Comparison of ENCODE assay signal across 2 cellular contexts in the genomic region with DNA sequence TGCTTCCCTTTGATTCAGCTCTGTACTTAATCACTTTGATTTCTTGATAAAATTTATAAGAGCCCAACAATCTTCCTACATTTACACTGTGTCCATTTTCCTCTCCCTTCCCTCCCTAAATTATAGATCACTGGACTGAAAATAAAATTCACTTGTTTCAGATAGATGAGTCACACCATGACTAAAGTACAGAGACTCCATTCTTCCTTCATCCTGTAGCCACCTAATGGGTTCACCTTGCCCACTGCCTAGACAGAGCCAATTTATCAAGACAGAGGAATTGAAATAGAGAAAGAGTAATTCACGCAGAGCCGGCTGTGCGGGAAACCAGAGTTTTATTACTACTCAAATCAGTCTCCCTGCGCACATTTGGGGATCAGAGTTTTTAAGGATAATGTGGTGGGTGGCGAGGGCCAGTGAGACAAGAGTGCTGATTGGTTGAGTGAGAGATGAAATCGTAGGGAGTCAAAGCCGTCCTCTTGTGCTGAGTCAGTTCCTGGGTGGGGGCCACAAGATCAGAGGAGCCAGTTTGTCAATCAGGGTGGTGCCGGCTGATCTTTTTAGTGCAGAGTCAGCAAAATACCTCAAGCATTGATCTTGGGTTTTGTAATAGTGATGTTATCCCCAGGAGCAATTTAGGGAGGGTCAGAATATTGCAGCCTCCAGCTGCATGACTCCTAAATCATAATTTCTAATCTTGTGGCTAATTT.
TF ChIP-seq lines count a peak whose summit lies in the region.

No MANE protein-coding gene starts in this region.

TF ChIP-seq in IMR-90, 13 proteins besides CTCF, POLR2A, EP300 and RAD21:
- TF ChIP-seq MAFK (IDR thresholded peaks at IDR 0.05; ENCODE audit: low read depth, low read length) (peak; percentile 96), CEBPB (IDR thresholded peaks at IDR 0.05; ENCODE audit: low read depth, low read length) (no peak), CHD1 (IDR thresholded peaks at IDR 0.05; ENCODE audit: low read depth, low read length) (no peak)
- TF ChIP-seq, protein P1, sequence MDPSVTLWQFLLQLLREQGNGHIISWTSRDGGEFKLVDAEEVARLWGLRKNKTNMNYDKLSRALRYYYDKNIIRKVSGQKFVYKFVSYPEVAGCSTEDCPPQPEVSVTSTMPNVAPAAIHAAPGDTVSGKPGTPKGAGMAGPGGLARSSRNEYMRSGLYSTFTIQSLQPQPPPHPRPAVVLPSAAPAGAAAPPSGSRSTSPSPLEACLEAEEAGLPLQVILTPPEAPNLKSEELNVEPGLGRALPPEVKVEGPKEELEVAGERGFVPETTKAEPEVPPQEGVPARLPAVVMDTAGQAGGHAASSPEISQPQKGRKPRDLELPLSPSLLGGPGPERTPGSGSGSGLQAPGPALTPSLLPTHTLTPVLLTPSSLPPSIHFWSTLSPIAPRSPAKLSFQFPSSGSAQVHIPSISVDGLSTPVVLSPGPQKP (IDR thresholded peaks at IDR 0.05; ENCODE audit: borderline replicate concordance, low read depth, low read length): no peak
TF ChIP-seq in IMR-90: peak in this region for 1.

TF ChIP-seq in K562, 482 proteins besides CTCF, POLR2A, EP300 and RAD21 (continues in another document):
- TF ChIP-seq MAZ (CRISPR knock-in tag; conservative IDR thresholded peaks at IDR 0.05 in 1 of 2, IDR thresholded peaks at IDR 0.05 in 1 of 2): peak in 1 of 2 experiments; percentile 77; a peak in 2 of 4 replicates
- peak; percentile 80 for TF ChIP-seq NFE2 (IDR thresholded peaks at IDR 0.05; ENCODE audit: low read depth)
- TF ChIP-seq FIP1L1 (IDR thresholded peaks at IDR 0.05; ENCODE audit: low read depth, low read length, poor library complexity, severe bottlenecking): no peak
- no peak for TF ChIP-seq RHOXF2B (CRISPR knock-in tag; conservative IDR thresholded peaks at IDR 0.05)
- TF ChIP-seq C11orf30 (IDR thresholded peaks at IDR 0.05; ENCODE audit: low read depth): peak; percentile 99
- no peak for TF ChIP-seq ZNF696 (CRISPR knock-in tag; conservative IDR thresholded peaks at IDR 0.05)
- TF ChIP-seq, protein P2, sequence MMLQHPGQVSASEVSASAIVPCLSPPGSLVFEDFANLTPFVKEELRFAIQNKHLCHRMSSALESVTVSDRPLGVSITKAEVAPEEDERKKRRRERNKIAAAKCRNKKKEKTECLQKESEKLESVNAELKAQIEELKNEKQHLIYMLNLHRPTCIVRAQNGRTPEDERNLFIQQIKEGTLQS (IDR thresholded peaks at IDR 0.05): 0 out of 2 replicates have a peak, but pooled peaks have one; percentile 27
- TF ChIP-seq, protein P2 (CRISPR knock-in tag; conservative IDR thresholded peaks at IDR 0.05): no peak
- TF ChIP-seq MAFG (tag; conservative IDR thresholded peaks at IDR 0.05): peak; percentile 99
- TF ChIP-seq SIRT6 (IDR thresholded peaks at IDR 0.05; ENCODE audit: low read depth, low read length): no peak
- peak; percentile 30 for TF ChIP-seq TAF9B (IDR thresholded peaks at IDR 0.05; ENCODE audit: partially characterized antibody)
- peak; percentile 41; the same call in 1 of the 2 replicates for TF ChIP-seq ETV5 (CRISPR knock-in tag; IDR thresholded peaks at IDR 0.05; ENCODE audit: low read depth)
- no peak for TF ChIP-seq SMC3 (conservative IDR thresholded peaks at IDR 0.05; ENCODE audit: insufficient read depth, low read depth, low read length)
- peak; percentile 47 for TF ChIP-seq MEIS2 (IDR thresholded peaks at IDR 0.05; ENCODE audit: partially characterized antibody)
- TF ChIP-seq ZNF785 (CRISPR knock-in tag; IDR thresholded peaks at IDR 0.05): no peak
- TF ChIP-seq ARID1B (IDR thresholded peaks at IDR 0.05): peak; percentile 47
- TF ChIP-seq, protein P3, sequence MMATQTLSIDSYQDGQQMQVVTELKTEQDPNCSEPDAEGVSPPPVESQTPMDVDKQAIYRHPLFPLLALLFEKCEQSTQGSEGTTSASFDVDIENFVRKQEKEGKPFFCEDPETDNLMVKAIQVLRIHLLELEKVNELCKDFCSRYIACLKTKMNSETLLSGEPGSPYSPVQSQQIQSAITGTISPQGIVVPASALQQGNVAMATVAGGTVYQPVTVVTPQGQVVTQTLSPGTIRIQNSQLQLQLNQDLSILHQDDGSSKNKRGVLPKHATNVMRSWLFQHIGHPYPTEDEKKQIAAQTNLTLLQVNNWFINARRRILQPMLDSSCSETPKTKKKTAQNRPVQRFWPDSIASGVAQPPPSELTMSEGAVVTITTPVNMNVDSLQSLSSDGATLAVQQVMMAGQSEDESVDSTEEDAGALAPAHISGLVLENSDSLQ (IDR thresholded peaks at IDR 0.05): peak; percentile 78
- TF ChIP-seq ZNF347 (CRISPR knock-in tag; IDR thresholded peaks at IDR 0.05; ENCODE audit: low read depth): no peak
- 0 out of 2 replicates have a peak, but pooled peaks have one; percentile 11 for TF ChIP-seq CXXC5 (CRISPR knock-in tag; IDR thresholded peaks at IDR 0.05)
- TF ChIP-seq POLR3A (IDR thresholded peaks at IDR 0.05; ENCODE audit: borderline replicate concordance, extremely low read depth, insufficient read depth, insufficient read length): no peak
- peak; percentile 47; the same call in 1 of the 2 replicates for TF ChIP-seq FOSL1 (tag; conservative IDR thresholded peaks at IDR 0.05)
- TF ChIP-seq ZNF316 (IDR thresholded peaks at IDR 0.05): peak; percentile 100
- TF ChIP-seq MAFF (IDR thresholded peaks at IDR 0.05; ENCODE audit: low read length): peak; percentile 99
- no peak for TF ChIP-seq ZNF253 (CRISPR knock-in tag; conservative IDR thresholded peaks at IDR 0.05)
- TF ChIP-seq BACH1 (tag; IDR thresholded peaks at IDR 0.05): peak; percentile 35; the same call in 1 of the 2 replicates
- TF ChIP-seq PBX2 (CRISPR knock-in tag; IDR thresholded peaks at IDR 0.05; ENCODE audit: low read depth): no peak
- TF ChIP-seq PBX2 (tag; conservative IDR thresholded peaks at IDR 0.05; ENCODE audit: low read depth): peak; percentile 45; the same call in 1 of the 2 replicates
- peak in 1 of 2 experiments; percentile 53; a peak in 2 of 4 replicates for TF ChIP-seq RCOR1 (IDR thresholded peaks at IDR 0.05; ENCODE audit: borderline replicate concordance in 1 of 2, low read depth in 2 of 2, low read length in 2 of 2)
- peak; percentile 47; the same call in 1 of the 2 replicates for TF ChIP-seq DPF2 (IDR thresholded peaks at IDR 0.05)
- no peak for TF ChIP-seq ZNF134 (CRISPR knock-in tag; conservative IDR thresholded peaks at IDR 0.05)
- no peak for TF ChIP-seq UBTF (IDR thresholded peaks at IDR 0.05; ENCODE audit: borderline replicate concordance in 1 of 2, low read depth in 2 of 2, low read length in 2 of 2)
- no peak for TF ChIP-seq SREBF1 (IDR thresholded peaks at IDR 0.05; ENCODE audit: borderline replicate concordance, low read depth, low read length)
- no peak for TF ChIP-seq YBX1 (IDR thresholded peaks at IDR 0.05)
- TF ChIP-seq NRF1 (conservative IDR thresholded peaks at IDR 0.05 in 1 of 2, IDR thresholded peaks at IDR 0.05 in 1 of 2): peak; percentile 28 to 34; a peak in 1 of 4 replicates
- TF ChIP-seq DLX4 (CRISPR knock-in tag; IDR thresholded peaks at IDR 0.05): no peak
- TF ChIP-seq EZH2 (IDR thresholded peaks at IDR 0.05; ENCODE audit: borderline replicate concordance, low read depth, low read length): no peak
- no peak for TF ChIP-seq AFF1 (IDR thresholded peaks at IDR 0.05; ENCODE audit: low read depth in 1 of 2, partially characterized antibody in 2 of 2)
- TF ChIP-seq TCF7 (IDR thresholded peaks at IDR 0.05; ENCODE audit: borderline replicate concordance): peak; percentile 59; the same call in 1 of the 2 replicates
- no peak for TF ChIP-seq SMAD4 (CRISPR knock-in tag; conservative IDR thresholded peaks at IDR 0.05)
- peak; percentile 22; the same call in 1 of the 2 replicates for TF ChIP-seq CBFA2T3 (IDR thresholded peaks at IDR 0.05)
- TF ChIP-seq KDM1A (IDR thresholded peaks at IDR 0.05): peak; percentile 32 to 40; a peak in 1 of 4 replicates
- no peak for TF ChIP-seq ZKSCAN8 (CRISPR knock-in tag; IDR thresholded peaks at IDR 0.05)
- no peak for TF ChIP-seq TARDBP (IDR thresholded peaks at IDR 0.05)
- TF ChIP-seq EGR1 (conservative IDR thresholded peaks at IDR 0.05): peak; percentile 27; the same call in 1 of the 2 replicates
- no peak for TF ChIP-seq ZNF224 (CRISPR knock-in tag; IDR thresholded peaks at IDR 0.05)
- peak; percentile 98 for TF ChIP-seq MAFK (IDR thresholded peaks at IDR 0.05; ENCODE audit: low read length)
- no peak for TF ChIP-seq ZNF41 (CRISPR knock-in tag; conservative IDR thresholded peaks at IDR 0.05)
- TF ChIP-seq FOXM1 (IDR thresholded peaks at IDR 0.05; ENCODE audit: low read depth): no peak
- TF ChIP-seq FOXM1 (CRISPR knock-in tag; IDR thresholded peaks at IDR 0.05; ENCODE audit: low read depth): no peak
- TF ChIP-seq ZBTB9 (CRISPR knock-in tag; IDR thresholded peaks at IDR 0.05): no peak
